Comparison of ENCODE assay signal across 9 cellular contexts in the genomic region with DNA sequence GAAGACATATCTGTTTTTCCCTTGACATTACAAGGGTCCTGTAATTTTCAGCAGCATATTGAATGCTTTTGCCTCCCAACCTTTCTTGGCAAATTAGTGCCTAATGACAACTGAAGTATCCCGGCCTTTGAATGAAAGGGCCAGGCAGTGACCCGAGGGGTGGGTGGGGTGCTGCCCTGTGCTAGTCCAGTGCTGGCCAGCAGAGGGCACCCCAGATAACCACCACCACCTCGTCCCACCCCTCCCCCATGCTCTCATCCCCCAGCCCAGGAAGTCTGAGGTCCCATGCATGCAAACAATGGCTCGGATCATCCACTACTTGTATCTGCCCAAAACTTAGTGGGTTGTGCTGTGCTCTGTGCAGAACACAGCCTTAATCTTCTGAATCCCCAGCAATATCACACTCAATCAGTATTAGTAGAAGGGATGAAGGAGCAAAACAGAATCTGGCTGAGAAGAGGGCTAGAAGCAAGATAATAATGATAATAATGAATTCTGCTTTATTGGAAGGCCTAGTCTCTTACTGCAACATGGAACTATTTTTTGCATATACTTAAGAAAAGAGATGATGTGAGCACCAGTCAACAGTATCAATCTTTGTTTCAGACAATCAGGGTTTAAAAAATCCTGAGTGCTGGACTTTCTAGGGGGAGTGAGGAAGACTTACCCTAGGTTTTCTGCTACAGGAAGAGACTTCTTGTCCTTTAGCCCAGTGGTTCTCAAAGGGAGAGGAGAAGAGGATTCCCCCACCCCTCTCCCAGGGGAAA. TPM values are rescaled to one million over a fixed set of nuclear protein-coding genes. Genes with fewer than 3 reads are reported as not detected.
DNase-seq lines count a peak whose midpoint lies in the region; ATAC-seq and TF ChIP-seq lines count a peak whose summit lies in the region.
"Had no signal": no experiment of that assay in that cellular context is flagged by ENCODE, and none has a peak within 500 bp of the region (broad histone marks: within the 10 kb centered on the region; RNA-seq: fewer than 3 reads in every experiment).

No MANE protein-coding gene starts in this region.

- ATAC-seq in DND-41 (ENCODE audit: insufficient read depth, low read depth) (peak; percentile 58), HG03196 (IDR thresholded peaks at IDR 0.05; ENCODE audit: unreplicated experiment) (no peak)

- peak overlapping the region; percentile 84 for H3K56ac ChIP-seq in mesendoderm (ENCODE audit: low read length)

- H2BK15ac ChIP-seq in mesendoderm (replicated peaks; ENCODE audit: low read depth), result no peak overlapping the region

- H2BK5ac ChIP-seq in mesendoderm (ENCODE audit: low read length), result no peak overlapping the region

- H3K27ac ChIP-seq in DND-41 (ENCODE audit: low read length), result no peak overlapping the region
- no peak overlapping the region for H3K27ac ChIP-seq in mesendoderm (ENCODE audit: low read depth, low read length)
- H3K27ac ChIP-seq: epithelial cell of prostate had no signal

- H3K4me1 ChIP-seq in DND-41 (ENCODE audit: insufficient read depth, low read length), result peaks cover 24% of the 10 kb centered on the region
- H3K4me1 ChIP-seq in mesendoderm (ENCODE audit: control insufficient read depth, low read depth, low read length), result peaks cover 22% of the 10 kb centered on the region

- H3K18ac ChIP-seq in mesendoderm (ENCODE audit: low read length), result no peak overlapping the region

- H4K8ac ChIP-seq in mesendoderm (ENCODE audit: low read depth, low read length), result no peak overlapping the region

- no peaks in the 10 kb centered on the region for H3K9me3 ChIP-seq in DND-41 (ENCODE audit: insufficient read depth, low read length, severe bottlenecking)

- no peak overlapping the region for H3K4ac ChIP-seq in mesendoderm (ENCODE audit: low read depth, low read length)

- H3K79me1 ChIP-seq in mesendoderm (ENCODE audit: low read length), result peaks cover 9% of the 10 kb centered on the region

- H3K9ac ChIP-seq in DND-41 (ENCODE audit: low read depth, low read length), result no peak overlapping the region
- peak overlapping the region; percentile 17 for H3K9ac ChIP-seq in mesendoderm (ENCODE audit: low read length)

- H3K27me3 ChIP-seq in DND-41 (ENCODE audit: insufficient read depth, low read length, poor library complexity), result peaks cover 13% of the 10 kb centered on the region
- H3K27me3 ChIP-seq in H7 (ENCODE audit: control insufficient read depth, insufficient read depth, low read length), result peaks cover 22% of the 10 kb centered on the region
- no peaks in the 10 kb centered on the region for H3K27me3 ChIP-seq in mesendoderm (ENCODE audit: insufficient read depth, low read length, poor library complexity)

- TF ChIP-seq CTCF in DND-41 (IDR thresholded peaks at IDR 0.05; ENCODE audit: borderline replicate concordance, extremely low read depth, low read length, poor library complexity, severe bottlenecking), result peak; percentile 81

- no peak overlapping the region for H2AFZ ChIP-seq in DND-41 (ENCODE audit: low read depth, low read length)

- no CpG with 5 or more reads among the region's 4 CpGs for WGBS in mesendoderm (ENCODE audit: extremely low coverage, insufficient coverage, low lambda C conversion rate)

- H3K23ac ChIP-seq in mesendoderm (ENCODE audit: low read length), result no peak overlapping the region

- no peak overlapping the region for H2BK120ac ChIP-seq in mesendoderm (ENCODE audit: low read depth, low read length)

- H3K36me3 ChIP-seq in DND-41 (ENCODE audit: insufficient read depth, low read length) (no peaks in the 10 kb centered on the region), H7 (replicated peaks; ENCODE audit: control insufficient read depth, insufficient read depth, low read length) (no peaks in the 10 kb centered on the region), mesendoderm (ENCODE audit: control insufficient read depth, insufficient read depth, low read length) (no peaks in the 10 kb centered on the region)

- H3K4me3 ChIP-seq in DND-41 (ENCODE audit: low read depth in 1 of 2, low read length in 2 of 2) (no peak overlapping the region), H7 (ENCODE audit: insufficient read depth, low read depth, low read length) (no peak overlapping the region), mesendoderm (ENCODE audit: low read length) (no peak overlapping the region)

- peaks cover 35% of the 10 kb centered on the region for H4K20me1 ChIP-seq in DND-41 (ENCODE audit: insufficient read depth, low read length)

- peak; percentile 69 for DNase-seq in DND-41
- peak; percentile 97 for DNase-seq in H7
- DNase-seq in NCI-H2107 treated with DMSO at 0.1 percent for 48 hours (lab: John Stamatoyannopoulos, UW; ENCODE audit: unreplicated experiment), result peak; percentile 24
- DNase-seq in activated CD4-positive, alpha-beta T cell treated with anti-CD3 and anti-CD28 coated beads, Interleukin-2, amount 50 U/mL, for 48 hours, result peak; percentile 71 to 76
- peak; percentile 87 for DNase-seq in ecto neural progenitor cell (ENCODE audit: low spot score)
- DNase-seq in mesendoderm, result peak; percentile 90
- peak; percentile 26 to 42 for DNase-seq in stimulated activated CD8-positive, alpha-beta memory T cell treated with anti-CD3 and anti-CD28 coated beads, Interleukin-7, amount 100 ng/mL, for 4 hours (ENCODE audit: low read depth in 2 of 2)

- H3K4me2 ChIP-seq in DND-41 (ENCODE audit: insufficient read depth, low read length) (no peak overlapping the region), mesendoderm (ENCODE audit: low read length) (no peak overlapping the region)

- H4K5ac ChIP-seq in mesendoderm (ENCODE audit: low read length), result no peak overlapping the region

- H3K79me2 ChIP-seq in DND-41 (ENCODE audit: insufficient read depth, low read length), result no peaks in the 10 kb centered on the region
- H3K79me2 ChIP-seq in mesendoderm (ENCODE audit: control insufficient read depth, insufficient read depth, low read length), result peaks cover 7% of the 10 kb centered on the region

- H2AK5ac ChIP-seq in mesendoderm (ENCODE audit: low read length), result no peak overlapping the region

RNA-seq across cellular contexts. Expression of a gene that starts 3.8 kb away (rescaled TPM):
- total RNA-seq in H7 (2014; rRNA removed; shearing (Covaris generic)), result 0.04 and 0.62 TPM in 2 replicates
- polyA plus RNA-seq in mesendoderm (2013, experiment 1 of 2), result 6.7 TPM
- polyA plus RNA-seq in mesendoderm (2013, experiment 2 of 2), result 5.8 TPM

Comparison
In these comparisons a context has a peak if more than half of its experiments do, and no peak if none do; other contexts are left out.
1. DNase-seq: peak in every context shown above with its lines; median percentile 97 in H7; 90 in mesendoderm; 87 in ecto neural progenitor cell; 74 in activated CD4-positive, alpha-beta T cell treated with anti-CD3 and anti-CD28 coated beads, Interleukin-2, amount 50 U/mL, for 48 hours; 69 in DND-41; 34 in stimulated activated CD8-positive, alpha-beta memory T cell treated with anti-CD3 and anti-CD28 coated beads, Interleukin-7, amount 100 ng/mL, for 4 hours; 24 in NCI-H2107 treated with DMSO at 0.1 percent for 48 hours.